Comparison of ENCODE assay signal across 25 cellular contexts in genomic region chr15:72397780-72398179, GRCh38. TPM values are rescaled to one million over a fixed set of nuclear protein-coding genes. Genes with fewer than 3 reads are reported as not detected.
"Had no signal": no experiment of that assay in that cellular context is flagged by ENCODE, and none has a peak within 500 bp of the region (broad histone marks: within the 10 kb centered on the region; RNA-seq: fewer than 3 reads in every experiment).

No MANE protein-coding gene starts in this region.

- ATAC-seq: activated CD8-positive, alpha-beta T cell treated with anti-CD3 and anti-CD28 coated beads, Interleukin-2, amount 10 ng/mL, durations not matched to agents 7 days and 5 days; WTC11 had no signal

- H3K4me1 Mint-ChIP-seq: activated naive CD8-positive, alpha-beta T cell treated with anti-CD3 and anti-CD28 coated beads, Interleukin-2, amount 10 ng/mL, durations not matched to agents 7 days and 5 days; WTC11 had no signal

- H3K4me3 Mint-ChIP-seq: activated CD8-positive, alpha-beta T cell treated with anti-CD3 and anti-CD28 coated beads, Interleukin-2, amount 10 ng/mL, durations not matched to agents 7 days and 5 days; activated naive CD8-positive, alpha-beta T cell treated with anti-CD3 and anti-CD28 coated beads, Interleukin-2, amount 10 ng/mL, durations not matched to agents 7 days and 5 days; T-helper 1 cell treated with Interleukin-12 subunit alpha and Interleukin-12 subunit beta and Interleukin-4 antibody, amounts not matched to agents 30 μg/mL and 1 μg/mL, for 36 hours; WTC11 had no signal

- H3K27ac Mint-ChIP-seq: activated CD8-positive, alpha-beta T cell treated with anti-CD3 and anti-CD28 coated beads, Interleukin-2, amount 10 ng/mL, durations not matched to agents 7 days and 5 days; activated naive CD8-positive, alpha-beta T cell treated with anti-CD3 and anti-CD28 coated beads, Interleukin-2, amount 10 ng/mL, durations not matched to agents 7 days and 5 days; T-helper 1 cell treated with Interleukin-12 subunit alpha and Interleukin-12 subunit beta and Interleukin-4 antibody, amounts not matched to agents 30 μg/mL and 1 μg/mL, for 36 hours; WTC11 had no signal

- DNase-seq: activated CD4-positive, alpha-beta T cell treated with anti-CD3 and anti-CD28 coated beads for 48 hours; activated CD4-positive, alpha-beta T cell treated with anti-CD3 and anti-CD28 coated beads, Interleukin-2, amount 50 U/mL, for 4 hours; activated CD4-positive, CD25-positive, alpha-beta regulatory T cell treated with anti-CD3 and anti-CD28 coated beads, Interleukin-2, amount 50 U/mL, for 72 hours; activated CD8-positive, alpha-beta memory T cell treated with anti-CD3 and anti-CD28 coated beads, Interleukin-2, amount 50 U/mL, for 48 hours; activated CD8-positive, alpha-beta T cell treated with anti-CD3 and anti-CD28 coated beads, Interleukin-2, amount 10 ng/mL, durations not matched to agents 7 days and 5 days; activated naive CD4-positive, alpha-beta T cell treated with anti-CD3 and anti-CD28 coated beads, Interleukin-2, amount 50 U/mL, for 16 hours; activated naive CD8-positive, alpha-beta T cell treated with anti-CD3 and anti-CD28 coated beads, Interleukin-2, amount 10 ng/mL, durations not matched to agents 7 days and 5 days; activated T-cell treated with anti-CD3 and anti-CD28 coated beads, Interleukin-2, amount 50 U/mL, for 1 hour; adrenal gland; anterior cingulate cortex; cerebellar nuclear complex; MM.1S; NCI-H1092 treated with DMSO at 0.1 percent for 48 hours; NCI-H1417 treated with DMSO at 0.1 percent for 48 hours; NCI-H1694; NCI-H2029; NCI-H345; NCI-H510A; NCI-H69; NK-92 treated with Interleukin-12 subunit alpha and Interleukin-12 subunit beta, amount 100 ng/mL, for 24 hours; SHP77 treated with DMSO at 0.1 percent for 48 hours had no signal

- H3K9me3 Mint-ChIP-seq: activated naive CD8-positive, alpha-beta T cell treated with anti-CD3 and anti-CD28 coated beads, Interleukin-2, amount 10 ng/mL, durations not matched to agents 7 days and 5 days; T-helper 1 cell treated with Interleukin-12 subunit alpha and Interleukin-12 subunit beta and Interleukin-4 antibody, amounts not matched to agents 30 μg/mL and 1 μg/mL, for 36 hours had no signal

- H3K36me3 Mint-ChIP-seq: activated naive CD8-positive, alpha-beta T cell treated with anti-CD3 and anti-CD28 coated beads, Interleukin-2, amount 10 ng/mL, durations not matched to agents 7 days and 5 days had no signal

RNA-seq across cellular contexts. Expression of gene TMEM202, which starts 0.3 kb away (rescaled TPM):
- total RNA-seq: activated CD8-positive, alpha-beta T cell treated with anti-CD3 and anti-CD28 coated beads, Interleukin-2, amount 10 ng/mL, durations not matched to agents 7 days and 5 days; activated naive CD8-positive, alpha-beta T cell treated with anti-CD3 and anti-CD28 coated beads, Interleukin-2, amount 10 ng/mL, durations not matched to agents 7 days and 5 days; adrenal gland; cardiac septum; SK-MEL-5; WTC11 had no signal
